Comparison of ENCODE assay signal across 27 cellular contexts in genomic region chr11:133980665-133981064, GRCh38.
"Had no signal": no experiment of that assay in that cellular context is flagged by ENCODE, and none has a peak within 500 bp of the region (broad histone marks: within the 10 kb centered on the region; RNA-seq: fewer than 3 reads in every experiment).

No MANE protein-coding gene starts in this region.

- H3K4me1 Mint-ChIP-seq: natural killer cell, nephron had no signal

- H3K27ac ChIP-seq: neural progenitor cell, ovary, prostate gland, right lobe of liver, suprapubic skin, testis, tibial artery, transverse colon, upper lobe of right lung had no signal

- H2AFZ ChIP-seq: neural progenitor cell had no signal

- H3K9me3 ChIP-seq: ovary, prostate gland, right lobe of liver, sigmoid colon, suprapubic skin, testis, tibial artery, transverse colon, upper lobe of right lung, uterus had no signal

- H3K4me2 ChIP-seq: neural progenitor cell had no signal

- ATAC-seq: naive thymus-derived CD4-positive, alpha-beta T cell; natural killer cell; stimulated activated memory B cell treated with anti-CD40 and anti-IgM and Interleukin-4, amounts not matched to agents 10 μg/mL and 1 μg/mL and 100 μg/mL, for 72 hours; stimulated activated naive CD8-positive, alpha-beta T cell treated with anti-CD3 and anti-CD28 coated beads, Interleukin-15, amount 100 ng/mL, for 72 hours; stimulated activated naive CD8-positive, alpha-beta T cell treated with anti-CD3 and anti-CD28 coated beads, Interleukin-15, Interleukin-2, amounts not matched to agents 100 U/mL and 50 U/mL, for 24 hours; upper lobe of right lung had no signal

- H3K4me3 Mint-ChIP-seq: naive thymus-derived CD4-positive, alpha-beta T cell; natural killer cell; nephron; neural progenitor cell; stimulated activated memory B cell treated with anti-CD40 and anti-IgM and Interleukin-4, amounts not matched to agents 10 μg/mL and 1 μg/mL and 100 μg/mL, for 72 hours; stimulated activated naive CD8-positive, alpha-beta T cell treated with anti-CD3 and anti-CD28 coated beads, Interleukin-15, amount 100 ng/mL, for 72 hours; type B pancreatic cell had no signal

- H3K9ac ChIP-seq: neural progenitor cell had no signal

- H3K36me3 ChIP-seq: neural progenitor cell, ovary, prostate gland, right lobe of liver, sigmoid colon, suprapubic skin, tibial artery, transverse colon, upper lobe of right lung, uterus had no signal

- H3K27ac Mint-ChIP-seq: naive thymus-derived CD4-positive, alpha-beta T cell; natural killer cell; nephron; neural progenitor cell; stimulated activated memory B cell treated with anti-CD40 and anti-IgM and Interleukin-4, amounts not matched to agents 10 μg/mL and 1 μg/mL and 100 μg/mL, for 72 hours; stimulated activated naive CD8-positive, alpha-beta T cell treated with anti-CD3 and anti-CD28 coated beads, Interleukin-15, amount 100 ng/mL, for 72 hours; type B pancreatic cell had no signal

- H3K27me3 ChIP-seq: ovary, right lobe of liver, testis, uterus had no signal

- H3K4me3 ChIP-seq: neural progenitor cell, ovary, prostate gland, right lobe of liver, sigmoid colon, suprapubic skin, testis, tibial artery, transverse colon, upper lobe of right lung, uterus had no signal

- H3K4me1 ChIP-seq: neural progenitor cell, prostate gland, right lobe of liver, sigmoid colon, suprapubic skin, testis, tibial artery, transverse colon, upper lobe of right lung, uterus had no signal

- H3K36me3 Mint-ChIP-seq: naive thymus-derived CD4-positive, alpha-beta T cell; natural killer cell; neural progenitor cell; stimulated activated memory B cell treated with anti-CD40 and anti-IgM and Interleukin-4, amounts not matched to agents 10 μg/mL and 1 μg/mL and 100 μg/mL, for 72 hours; type B pancreatic cell had no signal

- H3K9me3 Mint-ChIP-seq: naive thymus-derived CD4-positive, alpha-beta T cell; natural killer cell; nephron; neural progenitor cell; stimulated activated memory B cell treated with anti-CD40 and anti-IgM and Interleukin-4, amounts not matched to agents 10 μg/mL and 1 μg/mL and 100 μg/mL, for 72 hours; stimulated activated naive CD8-positive, alpha-beta T cell treated with anti-CD3 and anti-CD28 coated beads, Interleukin-15, amount 100 ng/mL, for 72 hours; type B pancreatic cell had no signal

- DNase-seq: naive thymus-derived CD4-positive, alpha-beta T cell; natural killer cell; occipital lobe; ovary; retina; right lobe of liver; sigmoid colon; small intestine; stimulated activated CD4-positive, alpha-beta T cell treated with anti-CD3 and anti-CD28 coated beads, Interleukin-15, amount 100 ng/mL, for 24 hours; stimulated activated CD4-positive, alpha-beta T cell treated with anti-CD3 and anti-CD28 coated beads, Interleukin-2, amount 100 ng/mL, for 24 hours; stimulated activated CD4-positive, alpha-beta T cell treated with anti-CD3 and anti-CD28 coated beads, Interleukin-2, amount 100 ng/mL, for 48 hours; stimulated activated CD4-positive, alpha-beta T cell treated with anti-CD3 and anti-CD28 coated beads, Interleukin-4, amount 100 ng/mL, for 24 hours; stimulated activated naive CD4-positive, alpha-beta T cell; stimulated activated naive CD8-positive, alpha-beta T cell treated with anti-CD3 and anti-CD28 coated beads, Interleukin-15, amount 100 ng/mL, for 72 hours; stimulated activated naive CD8-positive, alpha-beta T cell treated with anti-CD3 and anti-CD28 coated beads, Interleukin-15, Interleukin-2, amounts not matched to agents 100 U/mL and 50 U/mL, for 24 hours; substantia nigra; testis; tibial artery; transverse colon; upper lobe of right lung had no signal
